ENCODE assay signal across 8 cellular contexts in genomic region chr1:117059678-117060440, GRCh38. TPM values are rescaled to one million over a fixed set of nuclear protein-coding genes. Genes with fewer than 3 reads are reported as not detected.
A peak's percentile ranks its signal among the peaks of the same experiment; 100 is the strongest.
DNase-seq lines count a peak whose midpoint lies in the region; ATAC-seq and TF ChIP-seq lines count a peak whose summit lies in the region.

Gene TTF2 (plus strand): TSS chr1:117060326. CDS start chr1:117060347, 21 bp downstream.

- intact Hi-C loops in Right ventricle myocardium inferior (cut with DNase I) = loop anchor here (5.0 kb wide), 1 partner anchor 488 kb away; the partner anchor contains the start of gene CD58
- intact Hi-C loops in ovary (cut with DNase I) = loop anchor here (5.0 to 10.0 kb wide), 10 partner anchors 135 to 695 kb away; partner anchors contain the start of gene CD58 (in 1 of the 4)
- intact Hi-C loops in tibial artery (cut with DNase I; ENCODE audit: low total_unique reads) = loop anchor here (1.0 to 10.0 kb wide), 4 partner anchors 18 to 555 kb away; partner anchors contain the start of genes CD58 and TRIM45

- H3K36me3 ChIP-seq in ovary (no peaks in the 10 kb centered on the region), tibial artery (no peaks in the 10 kb centered on the region)

- H3K4me1 ChIP-seq in ovary (ENCODE audit: insufficient read depth) (peaks cover 4% of the 10 kb centered on the region), tibial artery (peaks cover 0 to 13% (median 10%) of the 10 kb centered on the region in 4 donors)

- peak within 1 kb of the TSS in 1 of 2 donors; percentile 10 for H3K27ac ChIP-seq in ovary
- H3K27ac ChIP-seq in tibial artery = peak within 1 kb of the TSS; percentile 81 to 85

- WGBS in ovary, 3 donors = 0 to 1% (median 0%) methylated on average over 48 of the region's 48 CpGs

- TF ChIP-seq EP300 in ovary (IDR thresholded peaks at IDR 0.05) = no peak

- H3K4me3 ChIP-seq in ovary (peak within 1 kb of the TSS; percentile 44), tibial artery (peak within 1 kb of the TSS; percentile 77 to 89)

- DNase-seq in NCI-H1105 (lab: John Stamatoyannopoulos, UW) (peak; percentile 99), SKM-1 (lab: John Stamatoyannopoulos, UW; ENCODE audit: unreplicated experiment) (peak; percentile 100), Right ventricle myocardium inferior (ENCODE audit: missing footprints) (peak; percentile 92), ovary (peak; percentile 86 to 92 (median 89)), tibial artery (peak; percentile 95)
- DNase-seq in activated naive CD4-positive, alpha-beta T cell treated with anti-CD3 and anti-CD28 coated beads, Interleukin-2, amount 50 U/mL, for 72 hours (ENCODE audit: low spot score in 2 of 2) = peak; percentile 94 to 97

- TF ChIP-seq CTCF in ovary (IDR thresholded peaks at IDR 0.05) (peak in 2 of 3 donors; percentile 17 to 43), tibial artery (IDR thresholded peaks at IDR 0.05) (peak in 1 of 2 experiments; percentile 26)

- ATAC-seq in HG02642 (IDR thresholded peaks at IDR 0.05; ENCODE audit: poor library complexity, unreplicated experiment) (peak; percentile 95), Right ventricle myocardium inferior (peak; percentile 100)
- ATAC-seq in activated naive CD4-positive, alpha-beta T cell treated with anti-CD3 and anti-CD28 coated beads, Interleukin-2, amount 50 U/mL, for 72 hours = peak; percentile 91 to 92

- H3K27ac Mint-ChIP-seq in activated naive CD4-positive, alpha-beta T cell treated with anti-CD3 and anti-CD28 coated beads, Interleukin-2, amount 50 U/mL, for 72 hours = no peak within 1 kb of the TSS

- H3K9me3 ChIP-seq in ovary (no peaks in the 10 kb centered on the region), tibial artery (no peaks in the 10 kb centered on the region)

- TF ChIP-seq POLR2A in GM10847 (IDR thresholded peaks at IDR 0.05; ENCODE audit: extremely low read depth, insufficient read length) (peak; percentile 45), ovary (IDR thresholded peaks at IDR 0.05) (no peak)

- H3K9me3 Mint-ChIP-seq in activated naive CD4-positive, alpha-beta T cell treated with anti-CD3 and anti-CD28 coated beads, Interleukin-2, amount 50 U/mL, for 72 hours = no peaks in the 10 kb centered on the region

- H3K27me3 ChIP-seq in ovary = no peaks in the 10 kb centered on the region
- H3K27me3 ChIP-seq in tibial artery = no peaks in the 10 kb centered on the region

- peaks cover 19 to 37% of the 10 kb centered on the region in 2 donors for H3K36me3 Mint-ChIP-seq in activated naive CD4-positive, alpha-beta T cell treated with anti-CD3 and anti-CD28 coated beads, Interleukin-2, amount 50 U/mL, for 72 hours

RNA-seq across cellular contexts. Expression of gene TTF2, which starts in this region (rescaled TPM):
- 100 to 1,000 TPM; 112 to 136 TPM for total RNA-seq in activated naive CD4-positive, alpha-beta T cell treated with anti-CD3 and anti-CD28 coated beads, Interleukin-2, amount 50 U/mL, for 72 hours
- total RNA-seq in Right ventricle myocardium inferior (7.8 TPM), ovary (10 to 100 TPM in 6 of 7 donors, 1 to 10 TPM in 1; 8.2 to 14.0 (median 12.5) TPM)
- polyA plus RNA-seq in ovary = 1 to 10 TPM; 2.1 to 9.4 TPM

Comparison
In these comparisons a context has a peak if more than half of its experiments do, and no peak if none do; other contexts are left out.
1. RNA of gene TTF2 (total RNA-seq): 112 to 136 TPM in activated naive CD4-positive, alpha-beta T cell treated with anti-CD3 and anti-CD28 coated beads, Interleukin-2, amount 50 U/mL, for 72 hours; 8.2 to 14.0 TPM in ovary and 7.8 TPM in Right ventricle myocardium inferior (single experiment); every median in the first group is over 4 times any median in the second.
2. Peak in every context shown above with its lines, with median percentiles within 50 percentile points of each other: ATAC-seq and DNase-seq.